In genomic region chr3:177932346-177932745, GRCh38 we compare ENCODE assay signal across 1 cellular context.
TF ChIP-seq lines count a peak whose summit lies in the region.

No MANE protein-coding gene starts in this region.

TF ChIP-seq in IMR-90, 13 proteins besides CTCF, POLR2A, EP300 and RAD21 (continued from another document):
- TF ChIP-seq RFX5 (IDR thresholded peaks at IDR 0.05; ENCODE audit: low read depth, low read length) (no peak), MAFK (IDR thresholded peaks at IDR 0.05; ENCODE audit: low read depth, low read length) (no peak)
